ENCODE assay signal across 23 cellular contexts in genomic region chr4:73852771-73853170, GRCh38. TPM values are rescaled to one million over a fixed set of nuclear protein-coding genes. Genes with fewer than 3 reads are reported as not detected.
"Had no signal": no experiment of that assay in that cellular context is flagged by ENCODE, and none has a peak within 500 bp of the region (broad histone marks: within the 10 kb centered on the region; RNA-seq: fewer than 3 reads in every experiment).

No MANE protein-coding gene starts in this region.

- FAIRE-seq: endometrium, kidney had no signal

- H3K27me3 ChIP-seq: brain microvascular endothelial cell, right atrium auricular region had no signal

- H3K36me3 Mint-ChIP-seq: activated CD4-positive, alpha-beta memory T cell treated with anti-CD3 and anti-CD28 coated beads for 36 hours; activated CD8-positive, alpha-beta memory T cell treated with anti-CD3 and anti-CD28 coated beads, Interleukin-2, amount 10 ng/mL, durations not matched to agents 7 days and 5 days; activated naive CD8-positive, alpha-beta T cell treated with anti-CD3 and anti-CD28 coated beads, Interleukin-2, amount 10 ng/mL, durations not matched to agents 7 days and 5 days; mesothelial cell of epicardium; natural killer cell treated with Interleukin-12 subunit alpha and Interleukin-12 subunit beta and Interleukin-15 and Interleukin-18, amount 100 ng/mL, for 72 hours had no signal

- H3K27ac ChIP-seq: brain microvascular endothelial cell, coronary artery, hepatocyte, right atrium auricular region, suprapubic skin had no signal

- H3K27me3 Mint-ChIP-seq: central memory CD8-positive, alpha-beta T cell had no signal

- DNase-seq: activated B cell treated with CpG ODN at 0.5 μM for 24 hours; activated CD4-positive, alpha-beta memory T cell treated with anti-CD3 and anti-CD28 coated beads for 36 hours; activated CD4-positive, alpha-beta T cell treated with anti-CD3 and anti-CD28 coated beads for 4 hours; activated CD8-positive, alpha-beta memory T cell treated with anti-CD3 and anti-CD28 coated beads, Interleukin-2, amount 10 ng/mL, durations not matched to agents 7 days and 5 days; activated naive CD8-positive, alpha-beta T cell treated with anti-CD3 and anti-CD28 coated beads, Interleukin-2, amount 10 ng/mL, durations not matched to agents 7 days and 5 days; brain microvascular endothelial cell; nucleus accumbens; stimulated activated CD4-positive, alpha-beta T cell treated with anti-CD3 and anti-CD28 coated beads, Interleukin-2, amount 100 ng/mL, for 24 hours; stimulated activated naive CD8-positive, alpha-beta T cell treated with anti-CD3 and anti-CD28 coated beads, Interleukin-15, amount 100 ng/mL, for 72 hours; SW 1271; T-helper 2 cell had no signal

- H3K9me3 Mint-ChIP-seq: activated B cell treated with CpG ODN at 0.5 μM for 24 hours; activated CD4-positive, alpha-beta memory T cell treated with anti-CD3 and anti-CD28 coated beads for 36 hours; activated naive CD8-positive, alpha-beta T cell treated with anti-CD3 and anti-CD28 coated beads, Interleukin-2, amount 10 ng/mL, durations not matched to agents 7 days and 5 days; mesothelial cell of epicardium; natural killer cell treated with Interleukin-12 subunit alpha and Interleukin-12 subunit beta and Interleukin-15 and Interleukin-18, amount 100 ng/mL, for 72 hours; stimulated activated naive CD8-positive, alpha-beta T cell treated with anti-CD3 and anti-CD28 coated beads, Interleukin-15, amount 100 ng/mL, for 72 hours; type B pancreatic cell had no signal

- H3K9me3 ChIP-seq: right atrium auricular region, suprapubic skin had no signal

- H3K4me1 Mint-ChIP-seq: activated B cell treated with CpG ODN at 0.5 μM for 24 hours; activated CD8-positive, alpha-beta memory T cell treated with anti-CD3 and anti-CD28 coated beads, Interleukin-2, amount 10 ng/mL, durations not matched to agents 7 days and 5 days; activated naive CD8-positive, alpha-beta T cell treated with anti-CD3 and anti-CD28 coated beads, Interleukin-2, amount 10 ng/mL, durations not matched to agents 7 days and 5 days; central memory CD8-positive, alpha-beta T cell; mesothelial cell of epicardium; stimulated activated naive CD8-positive, alpha-beta T cell treated with anti-CD3 and anti-CD28 coated beads, Interleukin-15, amount 100 ng/mL, for 72 hours had no signal

- H3K36me3 ChIP-seq: brain microvascular endothelial cell, right atrium auricular region, suprapubic skin had no signal

- H3K27ac Mint-ChIP-seq: activated B cell treated with CpG ODN at 0.5 μM for 24 hours; activated CD4-positive, alpha-beta memory T cell treated with anti-CD3 and anti-CD28 coated beads for 36 hours; activated CD8-positive, alpha-beta memory T cell treated with anti-CD3 and anti-CD28 coated beads, Interleukin-2, amount 10 ng/mL, durations not matched to agents 7 days and 5 days; activated naive CD8-positive, alpha-beta T cell treated with anti-CD3 and anti-CD28 coated beads, Interleukin-2, amount 10 ng/mL, durations not matched to agents 7 days and 5 days; mesothelial cell of epicardium; natural killer cell treated with Interleukin-12 subunit alpha and Interleukin-12 subunit beta and Interleukin-15 and Interleukin-18, amount 100 ng/mL, for 72 hours; progenitor cell of endocrine pancreas; stimulated activated naive CD8-positive, alpha-beta T cell treated with anti-CD3 and anti-CD28 coated beads, Interleukin-15, amount 100 ng/mL, for 72 hours; type B pancreatic cell had no signal

- H3K4me3 ChIP-seq: hepatocyte, lung, right atrium auricular region had no signal

- H3K4me1 ChIP-seq: right atrium auricular region had no signal

- H3K79me2 ChIP-seq: hepatocyte had no signal

- ATAC-seq: activated CD8-positive, alpha-beta memory T cell treated with anti-CD3 and anti-CD28 coated beads, Interleukin-2, amount 10 ng/mL, durations not matched to agents 7 days and 5 days had no signal

- H3K4me3 Mint-ChIP-seq: activated B cell treated with CpG ODN at 0.5 μM for 24 hours; activated CD4-positive, alpha-beta memory T cell treated with anti-CD3 and anti-CD28 coated beads for 36 hours; activated CD8-positive, alpha-beta memory T cell treated with anti-CD3 and anti-CD28 coated beads, Interleukin-2, amount 10 ng/mL, durations not matched to agents 7 days and 5 days; activated naive CD8-positive, alpha-beta T cell treated with anti-CD3 and anti-CD28 coated beads, Interleukin-2, amount 10 ng/mL, durations not matched to agents 7 days and 5 days; central memory CD8-positive, alpha-beta T cell; mesothelial cell of epicardium; natural killer cell treated with Interleukin-12 subunit alpha and Interleukin-12 subunit beta and Interleukin-15 and Interleukin-18, amount 100 ng/mL, for 72 hours; stimulated activated naive CD8-positive, alpha-beta T cell treated with anti-CD3 and anti-CD28 coated beads, Interleukin-15, amount 100 ng/mL, for 72 hours; type B pancreatic cell had no signal

RNA-seq across cellular contexts. Expression of gene PF4V1, which starts 0.3 kb away (rescaled TPM):
- polyA plus RNA-seq: hepatocyte had no signal
